8 cellular contexts compared by ENCODE assay signal in the genomic region with DNA sequence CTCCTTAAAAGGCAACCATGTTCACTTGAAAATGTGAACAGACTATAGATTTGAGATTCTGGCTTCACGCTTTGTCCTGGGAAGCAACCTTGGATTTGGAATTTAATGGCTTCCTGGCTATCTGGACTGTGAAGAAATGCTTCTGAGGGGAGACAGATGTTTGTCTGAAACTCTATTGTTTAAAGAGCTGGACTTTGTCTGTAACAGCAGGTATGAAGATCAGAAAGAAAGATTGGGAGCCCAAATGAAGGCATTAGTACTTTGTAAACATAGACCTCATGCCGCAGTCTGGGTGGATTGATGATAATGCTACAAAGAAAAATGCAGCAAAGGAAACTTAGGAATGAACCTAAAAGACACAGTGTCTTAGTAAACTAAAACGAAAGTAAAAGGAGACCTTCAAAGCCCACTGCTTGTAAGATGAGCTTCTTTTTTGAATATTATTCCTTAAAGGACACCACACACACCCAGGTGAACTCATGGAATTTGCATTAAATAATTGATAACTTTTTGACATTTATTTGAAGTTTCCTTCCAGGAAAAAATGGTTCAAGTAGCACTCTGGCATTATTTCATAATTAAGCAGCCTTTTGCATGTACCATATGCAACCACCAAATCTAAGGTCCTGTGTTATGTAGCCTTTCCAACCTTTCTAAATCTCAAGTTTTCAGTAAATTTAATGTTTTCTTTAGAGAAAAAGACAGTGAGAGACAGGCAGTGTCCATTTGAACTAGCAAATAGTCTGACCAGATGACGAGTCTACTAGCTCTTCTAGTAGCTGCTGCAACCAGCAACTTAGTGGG.
DNase-seq lines count a peak whose midpoint lies in the region; ATAC-seq and TF ChIP-seq lines count a peak whose summit lies in the region.
"Not testable (repeated sequence)": the region's sequence is repeated elsewhere in the genome, so short reads cannot be mapped to it uniquely, and the experiment has no call there.

No MANE protein-coding gene starts in this region.

- H3K4me1 Mint-ChIP-seq in CD8-positive, alpha-beta T cell (ENCODE audit: low read depth): peaks cover 13% of the 10 kb centered on the region
- H3K4me1 Mint-ChIP-seq in activated T-helper 1 cell treated with anti-CD3 and anti-CD28 coated beads, Interleukin-12 subunit alpha, Interleukin-12 subunit beta, Interleukin-2, Interleukin-4 antibody, amounts not matched to agents 30 ng/mL and 10 ng/mL and 1 ng/mL, durations not matched to agents 14 hours and 24 hours and 36 hours (ENCODE audit: low read depth): peaks cover 10% of the 10 kb centered on the region
- not testable (repeated sequence) for H3K4me1 Mint-ChIP-seq in central memory CD8-positive, alpha-beta T cell
- peaks cover 0 to 10% of the 10 kb centered on the region in 2 donors for H3K4me1 Mint-ChIP-seq in natural killer cell
- H3K4me1 Mint-ChIP-seq in stimulated activated effector memory CD8-positive, alpha-beta T cell treated with anti-CD3 and anti-CD28 coated beads, Interleukin-12 subunit alpha, Interleukin-12 subunit beta, amount 100 ng/mL, for 72 hours: peaks cover 10% of the 10 kb centered on the region

- not testable (repeated sequence) for H3K27ac ChIP-seq in CD8-positive, alpha-beta T cell (ENCODE audit: low read depth, low read length)

- ATAC-seq in CD8-positive, alpha-beta T cell; central memory CD8-positive, alpha-beta T cell (replicated peaks; ENCODE audit: extremely low read depth, poor library complexity, severe bottlenecking); natural killer cell; stimulated activated effector memory CD8-positive, alpha-beta T cell treated with anti-CD3 and anti-CD28 coated beads, Interleukin-12 subunit alpha, Interleukin-12 subunit beta, amount 100 ng/mL, for 72 hours: not testable (repeated sequence)
- ATAC-seq in HG02678 (IDR thresholded peaks at IDR 0.05; ENCODE audit: unreplicated experiment) (peak; percentile 53), SK-N-SH treated with all-trans-retinoic acid at 6 μM for 48 hours (peak; percentile 55; the same call in 2 of the 3 replicates)

- not testable (repeated sequence) for H3K9me3 ChIP-seq in CD8-positive, alpha-beta T cell (ENCODE audit: low read length)

- DNase-seq in CD8-positive, alpha-beta T cell; activated T-helper 1 cell treated with anti-CD3 and anti-CD28 coated beads, Interleukin-12 subunit alpha, Interleukin-12 subunit beta, Interleukin-2, Interleukin-4 antibody, amounts not matched to agents 30 ng/mL and 10 ng/mL and 1 ng/mL, durations not matched to agents 14 hours and 24 hours and 36 hours (ENCODE audit: low spot score); central memory CD8-positive, alpha-beta T cell (ENCODE audit: low spot score in 2 of 2); natural killer cell; stimulated activated effector memory CD8-positive, alpha-beta T cell treated with anti-CD3 and anti-CD28 coated beads, Interleukin-12 subunit alpha, Interleukin-12 subunit beta, amount 100 ng/mL, for 72 hours (ENCODE audit: low spot score in 2 of 2): not testable (repeated sequence)
- DNase-seq in fibroblast of villous mesenchyme (ENCODE audit: low read depth): peak; percentile 4

- H3K9me3 Mint-ChIP-seq in CD8-positive, alpha-beta T cell; activated T-helper 1 cell treated with anti-CD3 and anti-CD28 coated beads, Interleukin-12 subunit alpha, Interleukin-12 subunit beta, Interleukin-2, Interleukin-4 antibody, amounts not matched to agents 30 ng/mL and 10 ng/mL and 1 ng/mL, durations not matched to agents 14 hours and 24 hours and 36 hours; central memory CD8-positive, alpha-beta T cell; natural killer cell; stimulated activated effector memory CD8-positive, alpha-beta T cell treated with anti-CD3 and anti-CD28 coated beads, Interleukin-12 subunit alpha, Interleukin-12 subunit beta, amount 100 ng/mL, for 72 hours: not testable (repeated sequence)

- not testable (repeated sequence) for H3K27me3 ChIP-seq in CD8-positive, alpha-beta T cell (ENCODE audit: insufficient read depth, low read length)

- CTCF ChIA-PET in CD8-positive, alpha-beta T cell (lab: Charles Lee): not testable (repeated sequence)

- H3K4me3 Mint-ChIP-seq in CD8-positive, alpha-beta T cell: peak overlapping the region; percentile 80
- peak overlapping the region; percentile 15 for H3K4me3 Mint-ChIP-seq in activated T-helper 1 cell treated with anti-CD3 and anti-CD28 coated beads, Interleukin-12 subunit alpha, Interleukin-12 subunit beta, Interleukin-2, Interleukin-4 antibody, amounts not matched to agents 30 ng/mL and 10 ng/mL and 1 ng/mL, durations not matched to agents 14 hours and 24 hours and 36 hours
- H3K4me3 Mint-ChIP-seq in central memory CD8-positive, alpha-beta T cell: peak overlapping the region; percentile 40
- H3K4me3 Mint-ChIP-seq in natural killer cell: peak overlapping the region; percentile 17
- peak overlapping the region; percentile 49 for H3K4me3 Mint-ChIP-seq in stimulated activated effector memory CD8-positive, alpha-beta T cell treated with anti-CD3 and anti-CD28 coated beads, Interleukin-12 subunit alpha, Interleukin-12 subunit beta, amount 100 ng/mL, for 72 hours

- H3K27ac Mint-ChIP-seq in CD8-positive, alpha-beta T cell: peak overlapping the region; percentile 10
- not testable (repeated sequence) for H3K27ac Mint-ChIP-seq in activated T-helper 1 cell treated with anti-CD3 and anti-CD28 coated beads, Interleukin-12 subunit alpha, Interleukin-12 subunit beta, Interleukin-2, Interleukin-4 antibody, amounts not matched to agents 30 ng/mL and 10 ng/mL and 1 ng/mL, durations not matched to agents 14 hours and 24 hours and 36 hours
- peak overlapping the region; percentile 25 for H3K27ac Mint-ChIP-seq in central memory CD8-positive, alpha-beta T cell (ENCODE audit: low read depth)
- peak overlapping the region in 1 of 2 donors; percentile 53 for H3K27ac Mint-ChIP-seq in natural killer cell
- peak overlapping the region; percentile 37 for H3K27ac Mint-ChIP-seq in stimulated activated effector memory CD8-positive, alpha-beta T cell treated with anti-CD3 and anti-CD28 coated beads, Interleukin-12 subunit alpha, Interleukin-12 subunit beta, amount 100 ng/mL, for 72 hours

- not testable (repeated sequence) for H3K4me1 ChIP-seq in CD8-positive, alpha-beta T cell (ENCODE audit: insufficient read depth, low read length)

- intact Hi-C loops in CD8-positive, alpha-beta T cell (cut with DNase I, micrococcal nuclease); activated T-helper 1 cell treated with anti-CD3 and anti-CD28 coated beads, Interleukin-12 subunit alpha, Interleukin-12 subunit beta, Interleukin-2, Interleukin-4 antibody, amounts not matched to agents 30 ng/mL and 10 ng/mL and 1 ng/mL, durations not matched to agents 14 hours and 24 hours and 36 hours (cut with micrococcal nuclease); natural killer cell (cut with micrococcal nuclease): not testable (repeated sequence)

- H3K4me3 ChIP-seq in CD8-positive, alpha-beta T cell (ENCODE audit: low read depth, low read length): peak overlapping the region; percentile 22
- peak overlapping the region; percentile 27 for H3K4me3 ChIP-seq in fibroblast of villous mesenchyme (ENCODE audit: low read depth, low read length)

- POLR2A ChIA-PET in CD8-positive, alpha-beta T cell (lab: Charles Lee): not testable (repeated sequence)

- H3K36me3 Mint-ChIP-seq in CD8-positive, alpha-beta T cell; activated T-helper 1 cell treated with anti-CD3 and anti-CD28 coated beads, Interleukin-12 subunit alpha, Interleukin-12 subunit beta, Interleukin-2, Interleukin-4 antibody, amounts not matched to agents 30 ng/mL and 10 ng/mL and 1 ng/mL, durations not matched to agents 14 hours and 24 hours and 36 hours (ENCODE audit: low read depth); central memory CD8-positive, alpha-beta T cell (ENCODE audit: insufficient read depth); natural killer cell; stimulated activated effector memory CD8-positive, alpha-beta T cell treated with anti-CD3 and anti-CD28 coated beads, Interleukin-12 subunit alpha, Interleukin-12 subunit beta, amount 100 ng/mL, for 72 hours: not testable (repeated sequence)

- not testable (repeated sequence) for TF ChIP-seq CTCF in CD8-positive, alpha-beta T cell (IDR thresholded peaks at IDR 0.05); fibroblast of villous mesenchyme (IDR thresholded peaks at IDR 0.05; ENCODE audit: insufficient read depth, low read depth, low read length); natural killer cell (IDR thresholded peaks at IDR 0.05)

- H3K36me3 ChIP-seq in CD8-positive, alpha-beta T cell (ENCODE audit: insufficient read depth, low read length): not testable (repeated sequence)

- H3K27me3 Mint-ChIP-seq in CD8-positive, alpha-beta T cell (ENCODE audit: low read depth); activated T-helper 1 cell treated with anti-CD3 and anti-CD28 coated beads, Interleukin-12 subunit alpha, Interleukin-12 subunit beta, Interleukin-2, Interleukin-4 antibody, amounts not matched to agents 30 ng/mL and 10 ng/mL and 1 ng/mL, durations not matched to agents 14 hours and 24 hours and 36 hours (ENCODE audit: insufficient read depth); central memory CD8-positive, alpha-beta T cell; natural killer cell (ENCODE audit: low read depth in 2 of 2): not testable (repeated sequence)

Comparison
In these comparisons a context has a peak if more than half of its experiments do, and no peak if none do; other contexts are left out.
1. H3K4me3 Mint-ChIP-seq: peak in every context shown above with its lines; median percentile 80 in CD8-positive, alpha-beta T cell; 49 in stimulated activated effector memory CD8-positive, alpha-beta T cell treated with anti-CD3 and anti-CD28 coated beads, Interleukin-12 subunit alpha, Interleukin-12 subunit beta, amount 100 ng/mL, for 72 hours; 40 in central memory CD8-positive, alpha-beta T cell; 17 in natural killer cell; 15 in activated T-helper 1 cell treated with anti-CD3 and anti-CD28 coated beads, Interleukin-12 subunit alpha, Interleukin-12 subunit beta, Interleukin-2, Interleukin-4 antibody, amounts not matched to agents 30 ng/mL and 10 ng/mL and 1 ng/mL, durations not matched to agents 14 hours and 24 hours and 36 hours.